In genomic region chr6:170134077-170135040, GRCh38 we compare ENCODE assay signal across 14 cellular contexts.
DNase-seq lines count a peak whose midpoint lies in the region; ATAC-seq and TF ChIP-seq lines count a peak whose summit lies in the region.
"Had no signal": no experiment of that assay in that cellular context is flagged by ENCODE, and none has a peak within 500 bp of the region (broad histone marks: within the 10 kb centered on the region; RNA-seq: fewer than 3 reads in every experiment).

No MANE protein-coding gene starts in this region.

- DNase-seq in activated naive CD4-positive, alpha-beta T cell treated with anti-CD3 and anti-CD28 coated beads, Interleukin-2, amount 10 ng/mL, durations not matched to agents 7 days and 5 days, result peak; percentile 9
- no peak for DNase-seq in activated naive CD4-positive, alpha-beta T cell treated with anti-CD3 and anti-CD28 coated beads for 36 hours
- DNase-seq in fibroblast of pulmonary artery (ENCODE audit: low read depth), result peak; percentile 56
- peak; percentile 64 for DNase-seq in neural progenitor cell (ENCODE audit: low spot score)
- peak; percentile 57 for DNase-seq in upper lobe of right lung
- DNase-seq in SW480 (ENCODE audit: low spot score), result no peak
- DNase-seq: erythroblast, HCEC 1CT, MG63, NCI-H226, SK-N-SH had no signal

- no peak overlapping the region for H2AFZ ChIP-seq in neural progenitor cell (replicated peaks)

- H3K27me3 ChIP-seq in neural progenitor cell (no peaks in the 10 kb centered on the region), upper lobe of right lung (no peaks in the 10 kb centered on the region)
- H3K27me3 ChIP-seq: adrenal gland, MG63 had no signal

- H3K9me3 ChIP-seq in neural progenitor cell (ENCODE audit: low read depth) (no peaks in the 10 kb centered on the region), upper lobe of right lung (no peaks in the 10 kb centered on the region)
- H3K9me3 ChIP-seq: adrenal gland, MG63, SK-N-SH had no signal

- no peaks in the 10 kb centered on the region for H3F3A ChIP-seq in neural progenitor cell (ENCODE audit: low read depth)

- H3K27ac ChIP-seq in neural progenitor cell (no peak overlapping the region), upper lobe of right lung (no peak overlapping the region)
- H3K27ac ChIP-seq: adrenal gland had no signal

- no peaks in the 10 kb centered on the region for H3K9me3 Mint-ChIP-seq in activated naive CD4-positive, alpha-beta T cell treated with anti-CD3 and anti-CD28 coated beads, Interleukin-2, amount 10 ng/mL, durations not matched to agents 7 days and 5 days
- no peaks in the 10 kb centered on the region for H3K9me3 Mint-ChIP-seq in activated naive CD4-positive, alpha-beta T cell treated with anti-CD3 and anti-CD28 coated beads for 36 hours
- H3K9me3 Mint-ChIP-seq in neural progenitor cell, result peaks cover 17% of the 10 kb centered on the region

- peaks cover 7% of the 10 kb centered on the region for H3K4me1 ChIP-seq in neural progenitor cell
- peaks cover 11% of the 10 kb centered on the region for H3K4me1 ChIP-seq in upper lobe of right lung
- H3K4me1 ChIP-seq: adrenal gland had no signal

- H3K27me3 Mint-ChIP-seq in activated naive CD4-positive, alpha-beta T cell treated with anti-CD3 and anti-CD28 coated beads, Interleukin-2, amount 10 ng/mL, durations not matched to agents 7 days and 5 days, result peaks cover 14% of the 10 kb centered on the region
- no peaks in the 10 kb centered on the region for H3K27me3 Mint-ChIP-seq in activated naive CD4-positive, alpha-beta T cell treated with anti-CD3 and anti-CD28 coated beads for 36 hours (ENCODE audit: low read depth)
- H3K27me3 Mint-ChIP-seq in neural progenitor cell (ENCODE audit: insufficient read depth, low read depth), result peaks cover 13% of the 10 kb centered on the region

- H4K20me1 ChIP-seq in neural progenitor cell (ENCODE audit: low read depth), result no peaks in the 10 kb centered on the region

- no peaks in the 10 kb centered on the region for H3K4me1 Mint-ChIP-seq in activated naive CD4-positive, alpha-beta T cell treated with anti-CD3 and anti-CD28 coated beads, Interleukin-2, amount 10 ng/mL, durations not matched to agents 7 days and 5 days
- H3K4me1 Mint-ChIP-seq in activated naive CD4-positive, alpha-beta T cell treated with anti-CD3 and anti-CD28 coated beads for 36 hours (ENCODE audit: low read depth), result no peaks in the 10 kb centered on the region
- H3K4me1 Mint-ChIP-seq in neural progenitor cell, result peaks cover 13% of the 10 kb centered on the region

- H3K27ac Mint-ChIP-seq in activated naive CD4-positive, alpha-beta T cell treated with anti-CD3 and anti-CD28 coated beads, Interleukin-2, amount 10 ng/mL, durations not matched to agents 7 days and 5 days, result no peak overlapping the region
- no peak overlapping the region for H3K27ac Mint-ChIP-seq in activated naive CD4-positive, alpha-beta T cell treated with anti-CD3 and anti-CD28 coated beads for 36 hours
- H3K27ac Mint-ChIP-seq in neural progenitor cell, result peak overlapping the region; percentile 66

- CTCF ChIA-PET in activated naive CD4-positive, alpha-beta T cell treated with anti-CD3 and anti-CD28 coated beads, Interleukin-2, amount 10 ng/mL, durations not matched to agents 7 days and 5 days (lab: Charles Lee), result no interaction called here
- CTCF ChIA-PET in activated naive CD4-positive, alpha-beta T cell treated with anti-CD3 and anti-CD28 coated beads for 36 hours (lab: Charles Lee), result no interaction called here

- no peak overlapping the region for H3K9ac ChIP-seq in neural progenitor cell
- H3K9ac ChIP-seq: SK-N-SH had no signal

- no peaks in the 10 kb centered on the region for H3K36me3 Mint-ChIP-seq in activated naive CD4-positive, alpha-beta T cell treated with anti-CD3 and anti-CD28 coated beads, Interleukin-2, amount 10 ng/mL, durations not matched to agents 7 days and 5 days
- H3K36me3 Mint-ChIP-seq in activated naive CD4-positive, alpha-beta T cell treated with anti-CD3 and anti-CD28 coated beads for 36 hours (ENCODE audit: low read depth), result no peaks in the 10 kb centered on the region
- H3K36me3 Mint-ChIP-seq in neural progenitor cell, result no peaks in the 10 kb centered on the region

- H3K4me3 Mint-ChIP-seq in activated naive CD4-positive, alpha-beta T cell treated with anti-CD3 and anti-CD28 coated beads, Interleukin-2, amount 10 ng/mL, durations not matched to agents 7 days and 5 days, result no peak overlapping the region
- no peak overlapping the region for H3K4me3 Mint-ChIP-seq in activated naive CD4-positive, alpha-beta T cell treated with anti-CD3 and anti-CD28 coated beads for 36 hours
- no peak overlapping the region for H3K4me3 Mint-ChIP-seq in neural progenitor cell

- no peaks in the 10 kb centered on the region for H3K36me3 ChIP-seq in neural progenitor cell
- no peaks in the 10 kb centered on the region for H3K36me3 ChIP-seq in upper lobe of right lung
- H3K36me3 ChIP-seq: adrenal gland, MG63 had no signal

- intact Hi-C loops in activated naive CD4-positive, alpha-beta T cell treated with anti-CD3 and anti-CD28 coated beads for 36 hours (cut with micrococcal nuclease), result no loop called here
- intact Hi-C loops in upper lobe of right lung (cut with DNase I), result no loop called here

- H3K4me2 ChIP-seq in neural progenitor cell, result peak overlapping the region; percentile 28
- H3K4me2 ChIP-seq: SK-N-SH had no signal

- TF ChIP-seq CTCF in fibroblast of pulmonary artery (IDR thresholded peaks at IDR 0.05; ENCODE audit: low read length, missing control alignments) (no peak), neural progenitor cell (IDR thresholded peaks at IDR 0.05) (no peak), upper lobe of right lung (IDR thresholded peaks at IDR 0.05) (no peak)

- ATAC-seq in upper lobe of right lung (no peak), HG03439 (IDR thresholded peaks at IDR 0.05; ENCODE audit: unreplicated experiment) (no peak), HG03432 (IDR thresholded peaks at IDR 0.05; ENCODE audit: unreplicated experiment) (no peak)

- H3K4me3 ChIP-seq in fibroblast of pulmonary artery (replicated peaks; ENCODE audit: low read depth, low read length), result no peak overlapping the region
- no peak overlapping the region for H3K4me3 ChIP-seq in neural progenitor cell
- H3K4me3 ChIP-seq in upper lobe of right lung, result no peak overlapping the region
- H3K4me3 ChIP-seq: adrenal gland, MG63 had no signal

- no peaks in the 10 kb centered on the region for H3K79me2 ChIP-seq in neural progenitor cell (ENCODE audit: low read depth)

Comparison
In these comparisons a context has a peak if more than half of its experiments do, and no peak if none do; other contexts are left out.
1. DNase-seq: peak in activated naive CD4-positive, alpha-beta T cell treated with anti-CD3 and anti-CD28 coated beads, Interleukin-2, amount 10 ng/mL, durations not matched to agents 7 days and 5 days (single experiment), fibroblast of pulmonary artery (single experiment), neural progenitor cell (single experiment) and upper lobe of right lung (single experiment); none in activated naive CD4-positive, alpha-beta T cell treated with anti-CD3 and anti-CD28 coated beads for 36 hours (single experiment) and SW480 (single experiment).